Comparison of ENCODE assay signal across 1 cellular context in the genomic region with DNA sequence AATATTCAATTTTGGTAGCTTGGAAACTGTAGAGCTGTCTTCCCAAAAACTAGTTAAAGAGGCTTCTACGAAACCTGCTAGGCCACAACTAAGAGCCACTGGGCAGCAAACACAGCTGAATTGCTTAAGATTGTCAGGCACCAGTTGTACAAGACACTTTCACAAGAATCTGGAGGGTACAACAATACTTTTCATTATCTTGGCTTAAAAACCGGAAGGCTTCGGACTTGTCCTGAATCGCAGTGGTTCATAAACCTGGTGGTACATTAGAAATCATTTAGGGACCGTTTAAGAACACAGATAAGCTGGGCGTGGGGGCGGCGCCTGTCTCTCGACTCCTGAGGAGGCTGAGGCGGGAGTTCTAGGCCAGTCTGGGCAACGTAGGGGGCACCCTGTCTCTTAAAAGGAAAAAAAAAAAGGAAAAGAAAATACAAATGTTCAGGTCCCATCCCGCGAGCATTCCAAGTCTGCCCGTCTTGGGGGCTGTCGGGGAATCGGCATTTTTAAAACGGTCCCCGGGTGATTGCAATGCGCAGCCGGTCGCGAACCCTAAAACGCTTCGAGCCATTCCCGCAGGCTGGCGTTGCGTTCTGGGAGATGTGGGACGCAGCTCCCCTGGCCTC.
TF ChIP-seq lines count a peak whose summit lies in the region.

No MANE protein-coding gene starts in this region.

TF ChIP-seq in K562, 482 proteins besides CTCF, POLR2A, EP300 and RAD21 (continued from another document and continues in another):
- TF ChIP-seq, protein P1, sequence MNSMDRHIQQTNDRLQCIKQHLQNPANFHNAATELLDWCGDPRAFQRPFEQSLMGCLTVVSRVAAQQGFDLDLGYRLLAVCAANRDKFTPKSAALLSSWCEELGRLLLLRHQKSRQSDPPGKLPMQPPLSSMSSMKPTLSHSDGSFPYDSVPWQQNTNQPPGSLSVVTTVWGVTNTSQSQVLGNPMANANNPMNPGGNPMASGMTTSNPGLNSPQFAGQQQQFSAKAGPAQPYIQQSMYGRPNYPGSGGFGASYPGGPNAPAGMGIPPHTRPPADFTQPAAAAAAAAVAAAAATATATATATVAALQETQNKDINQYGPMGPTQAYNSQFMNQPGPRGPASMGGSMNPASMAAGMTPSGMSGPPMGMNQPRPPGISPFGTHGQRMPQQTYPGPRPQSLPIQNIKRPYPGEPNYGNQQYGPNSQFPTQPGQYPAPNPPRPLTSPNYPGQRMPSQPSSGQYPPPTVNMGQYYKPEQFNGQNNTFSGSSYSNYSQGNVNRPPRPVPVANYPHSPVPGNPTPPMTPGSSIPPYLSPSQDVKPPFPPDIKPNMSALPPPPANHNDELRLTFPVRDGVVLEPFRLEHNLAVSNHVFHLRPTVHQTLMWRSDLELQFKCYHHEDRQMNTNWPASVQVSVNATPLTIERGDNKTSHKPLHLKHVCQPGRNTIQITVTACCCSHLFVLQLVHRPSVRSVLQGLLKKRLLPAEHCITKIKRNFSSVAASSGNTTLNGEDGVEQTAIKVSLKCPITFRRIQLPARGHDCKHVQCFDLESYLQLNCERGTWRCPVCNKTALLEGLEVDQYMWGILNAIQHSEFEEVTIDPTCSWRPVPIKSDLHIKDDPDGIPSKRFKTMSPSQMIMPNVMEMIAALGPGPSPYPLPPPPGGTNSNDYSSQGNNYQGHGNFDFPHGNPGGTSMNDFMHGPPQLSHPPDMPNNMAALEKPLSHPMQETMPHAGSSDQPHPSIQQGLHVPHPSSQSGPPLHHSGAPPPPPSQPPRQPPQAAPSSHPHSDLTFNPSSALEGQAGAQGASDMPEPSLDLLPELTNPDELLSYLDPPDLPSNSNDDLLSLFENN (IDR thresholded peaks at IDR 0.05; ENCODE audit: low read depth in 2 of 2, low read length in 2 of 2), result no peak
- TF ChIP-seq TFAM (CRISPR knock-in tag; conservative IDR thresholded peaks at IDR 0.05), result no peak
- no peak for TF ChIP-seq CBX8 (IDR thresholded peaks at IDR 0.05; ENCODE audit: borderline replicate concordance, extremely low read depth, low read depth, low read length, poor library complexity, severe bottlenecking)
- TF ChIP-seq SNIP1 (IDR thresholded peaks at IDR 0.05; ENCODE audit: low read depth), result no peak
- TF ChIP-seq BCOR (IDR thresholded peaks at IDR 0.05), result no peak
- TF ChIP-seq, protein P2, sequence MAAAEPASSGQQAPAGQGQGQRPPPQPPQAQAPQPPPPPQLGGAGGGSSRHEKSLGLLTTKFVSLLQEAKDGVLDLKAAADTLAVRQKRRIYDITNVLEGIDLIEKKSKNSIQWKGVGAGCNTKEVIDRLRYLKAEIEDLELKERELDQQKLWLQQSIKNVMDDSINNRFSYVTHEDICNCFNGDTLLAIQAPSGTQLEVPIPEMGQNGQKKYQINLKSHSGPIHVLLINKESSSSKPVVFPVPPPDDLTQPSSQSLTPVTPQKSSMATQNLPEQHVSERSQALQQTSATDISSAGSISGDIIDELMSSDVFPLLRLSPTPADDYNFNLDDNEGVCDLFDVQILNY (CRISPR knock-in tag; IDR thresholded peaks at IDR 0.05), result no peak
- no peak for TF ChIP-seq STAT5A (IDR thresholded peaks at IDR 0.05; ENCODE audit: borderline replicate concordance, low read length)
- TF ChIP-seq, protein P3, sequence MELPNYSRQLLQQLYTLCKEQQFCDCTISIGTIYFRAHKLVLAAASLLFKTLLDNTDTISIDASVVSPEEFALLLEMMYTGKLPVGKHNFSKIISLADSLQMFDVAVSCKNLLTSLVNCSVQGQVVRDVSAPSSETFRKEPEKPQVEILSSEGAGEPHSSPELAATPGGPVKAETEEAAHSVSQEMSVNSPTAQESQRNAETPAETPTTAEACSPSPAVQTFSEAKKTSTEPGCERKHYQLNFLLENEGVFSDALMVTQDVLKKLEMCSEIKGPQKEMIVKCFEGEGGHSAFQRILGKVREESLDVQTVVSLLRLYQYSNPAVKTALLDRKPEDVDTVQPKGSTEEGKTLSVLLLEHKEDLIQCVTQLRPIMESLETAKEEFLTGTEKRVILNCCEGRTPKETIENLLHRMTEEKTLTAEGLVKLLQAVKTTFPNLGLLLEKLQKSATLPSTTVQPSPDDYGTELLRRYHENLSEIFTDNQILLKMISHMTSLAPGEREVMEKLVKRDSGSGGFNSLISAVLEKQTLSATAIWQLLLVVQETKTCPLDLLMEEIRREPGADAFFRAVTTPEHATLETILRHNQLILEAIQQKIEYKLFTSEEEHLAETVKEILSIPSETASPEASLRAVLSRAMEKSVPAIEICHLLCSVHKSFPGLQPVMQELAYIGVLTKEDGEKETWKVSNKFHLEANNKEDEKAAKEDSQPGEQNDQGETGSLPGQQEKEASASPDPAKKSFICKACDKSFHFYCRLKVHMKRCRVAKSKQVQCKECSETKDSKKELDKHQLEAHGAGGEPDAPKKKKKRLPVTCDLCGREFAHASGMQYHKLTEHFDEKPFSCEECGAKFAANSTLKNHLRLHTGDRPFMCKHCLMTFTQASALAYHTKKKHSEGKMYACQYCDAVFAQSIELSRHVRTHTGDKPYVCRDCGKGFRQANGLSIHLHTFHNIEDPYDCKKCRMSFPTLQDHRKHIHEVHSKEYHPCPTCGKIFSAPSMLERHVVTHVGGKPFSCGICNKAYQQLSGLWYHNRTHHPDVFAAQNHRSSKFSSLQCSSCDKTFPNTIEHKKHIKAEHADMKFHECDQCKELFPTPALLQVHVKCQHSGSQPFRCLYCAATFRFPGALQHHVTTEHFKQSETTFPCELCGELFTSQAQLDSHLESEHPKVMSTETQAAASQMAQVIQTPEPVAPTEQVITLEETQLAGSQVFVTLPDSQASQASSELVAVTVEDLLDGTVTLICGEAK (IDR thresholded peaks at IDR 0.05), result no peak
- TF ChIP-seq, protein P3 (CRISPR knock-in tag; IDR thresholded peaks at IDR 0.05), result no peak
- no peak for TF ChIP-seq ZNF431 (CRISPR knock-in tag; IDR thresholded peaks at IDR 0.05)
- TF ChIP-seq, protein P4, sequence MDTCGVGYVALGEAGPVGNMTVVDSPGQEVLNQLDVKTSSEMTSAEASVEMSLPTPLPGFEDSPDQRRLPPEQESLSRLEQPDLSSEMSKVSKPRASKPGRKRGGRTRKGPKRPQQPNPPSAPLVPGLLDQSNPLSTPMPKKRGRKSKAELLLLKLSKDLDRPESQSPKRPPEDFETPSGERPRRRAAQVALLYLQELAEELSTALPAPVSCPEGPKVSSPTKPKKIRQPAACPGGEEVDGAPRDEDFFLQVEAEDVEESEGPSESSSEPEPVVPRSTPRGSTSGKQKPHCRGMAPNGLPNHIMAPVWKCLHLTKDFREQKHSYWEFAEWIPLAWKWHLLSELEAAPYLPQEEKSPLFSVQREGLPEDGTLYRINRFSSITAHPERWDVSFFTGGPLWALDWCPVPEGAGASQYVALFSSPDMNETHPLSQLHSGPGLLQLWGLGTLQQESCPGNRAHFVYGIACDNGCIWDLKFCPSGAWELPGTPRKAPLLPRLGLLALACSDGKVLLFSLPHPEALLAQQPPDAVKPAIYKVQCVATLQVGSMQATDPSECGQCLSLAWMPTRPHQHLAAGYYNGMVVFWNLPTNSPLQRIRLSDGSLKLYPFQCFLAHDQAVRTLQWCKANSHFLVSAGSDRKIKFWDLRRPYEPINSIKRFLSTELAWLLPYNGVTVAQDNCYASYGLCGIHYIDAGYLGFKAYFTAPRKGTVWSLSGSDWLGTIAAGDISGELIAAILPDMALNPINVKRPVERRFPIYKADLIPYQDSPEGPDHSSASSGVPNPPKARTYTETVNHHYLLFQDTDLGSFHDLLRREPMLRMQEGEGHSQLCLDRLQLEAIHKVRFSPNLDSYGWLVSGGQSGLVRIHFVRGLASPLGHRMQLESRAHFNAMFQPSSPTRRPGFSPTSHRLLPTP (IDR thresholded peaks at IDR 0.05; ENCODE audit: borderline replicate concordance, extremely low read depth, insufficient read length), result peak; percentile 25
- no peak for TF ChIP-seq TAF9B (IDR thresholded peaks at IDR 0.05; ENCODE audit: partially characterized antibody)
- TF ChIP-seq PHB2 (IDR thresholded peaks at IDR 0.05; ENCODE audit: low read depth), result no peak
- TF ChIP-seq, protein P5, sequence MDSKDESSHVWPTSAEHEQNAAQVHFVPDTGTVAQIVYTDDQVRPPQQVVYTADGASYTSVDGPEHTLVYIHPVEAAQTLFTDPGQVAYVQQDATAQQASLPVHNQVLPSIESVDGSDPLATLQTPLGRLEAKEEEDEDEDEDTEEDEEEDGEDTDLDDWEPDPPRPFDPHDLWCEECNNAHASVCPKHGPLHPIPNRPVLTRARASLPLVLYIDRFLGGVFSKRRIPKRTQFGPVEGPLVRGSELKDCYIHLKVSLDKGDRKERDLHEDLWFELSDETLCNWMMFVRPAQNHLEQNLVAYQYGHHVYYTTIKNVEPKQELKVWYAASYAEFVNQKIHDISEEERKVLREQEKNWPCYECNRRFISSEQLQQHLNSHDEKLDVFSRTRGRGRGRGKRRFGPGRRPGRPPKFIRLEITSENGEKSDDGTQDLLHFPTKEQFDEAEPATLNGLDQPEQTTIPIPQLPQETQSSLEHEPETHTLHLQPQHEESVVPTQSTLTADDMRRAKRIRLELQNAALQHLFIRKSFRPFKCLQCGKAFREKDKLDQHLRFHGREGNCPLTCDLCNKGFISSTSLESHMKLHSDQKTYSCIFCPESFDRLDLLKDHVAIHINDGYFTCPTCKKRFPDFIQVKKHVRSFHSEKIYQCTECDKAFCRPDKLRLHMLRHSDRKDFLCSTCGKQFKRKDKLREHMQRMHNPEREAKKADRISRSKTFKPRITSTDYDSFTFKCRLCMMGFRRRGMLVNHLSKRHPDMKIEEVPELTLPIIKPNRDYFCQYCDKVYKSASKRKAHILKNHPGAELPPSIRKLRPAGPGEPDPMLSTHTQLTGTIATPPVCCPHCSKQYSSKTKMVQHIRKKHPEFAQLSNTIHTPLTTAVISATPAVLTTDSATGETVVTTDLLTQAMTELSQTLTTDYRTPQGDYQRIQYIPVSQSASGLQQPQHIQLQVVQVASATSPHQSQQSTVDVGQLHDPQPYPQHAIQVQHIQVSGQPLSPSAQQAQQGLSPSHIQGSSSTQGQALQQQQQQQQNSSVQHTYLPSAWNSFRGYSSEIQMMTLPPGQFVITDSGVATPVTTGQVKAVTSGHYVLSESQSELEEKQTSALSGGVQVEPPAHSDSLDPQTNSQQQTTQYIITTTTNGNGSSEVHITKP (IDR thresholded peaks at IDR 0.05; ENCODE audit: partially characterized antibody), result no peak
- no peak for TF ChIP-seq KHSRP (IDR thresholded peaks at IDR 0.05)
- TF ChIP-seq NR2C1 (IDR thresholded peaks at IDR 0.05), result no peak
- no peak for TF ChIP-seq NR2C1 (tag; IDR thresholded peaks at IDR 0.05)
- TF ChIP-seq ZBTB7A (IDR thresholded peaks at IDR 0.05; ENCODE audit: borderline replicate concordance, control insufficient read depth, low read depth, low read length), result no peak
- TF ChIP-seq CBX5 (IDR thresholded peaks at IDR 0.05; ENCODE audit: borderline replicate concordance, low read depth), result no peak
- TF ChIP-seq BRD9 (IDR thresholded peaks at IDR 0.05; ENCODE audit: low read depth, partially characterized antibody), result no peak
- TF ChIP-seq TGIF2 (CRISPR knock-in tag; IDR thresholded peaks at IDR 0.05), result no peak
- TF ChIP-seq, protein P6, sequence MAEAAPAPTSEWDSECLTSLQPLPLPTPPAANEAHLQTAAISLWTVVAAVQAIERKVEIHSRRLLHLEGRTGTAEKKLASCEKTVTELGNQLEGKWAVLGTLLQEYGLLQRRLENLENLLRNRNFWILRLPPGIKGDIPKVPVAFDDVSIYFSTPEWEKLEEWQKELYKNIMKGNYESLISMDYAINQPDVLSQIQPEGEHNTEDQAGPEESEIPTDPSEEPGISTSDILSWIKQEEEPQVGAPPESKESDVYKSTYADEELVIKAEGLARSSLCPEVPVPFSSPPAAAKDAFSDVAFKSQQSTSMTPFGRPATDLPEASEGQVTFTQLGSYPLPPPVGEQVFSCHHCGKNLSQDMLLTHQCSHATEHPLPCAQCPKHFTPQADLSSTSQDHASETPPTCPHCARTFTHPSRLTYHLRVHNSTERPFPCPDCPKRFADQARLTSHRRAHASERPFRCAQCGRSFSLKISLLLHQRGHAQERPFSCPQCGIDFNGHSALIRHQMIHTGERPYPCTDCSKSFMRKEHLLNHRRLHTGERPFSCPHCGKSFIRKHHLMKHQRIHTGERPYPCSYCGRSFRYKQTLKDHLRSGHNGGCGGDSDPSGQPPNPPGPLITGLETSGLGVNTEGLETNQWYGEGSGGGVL (CRISPR knock-in tag; IDR thresholded peaks at IDR 0.05), result no peak
- TF ChIP-seq DNMT1 (IDR thresholded peaks at IDR 0.05), result no peak
- no peak; a peak in 1 of 4 replicates for TF ChIP-seq KDM1A (IDR thresholded peaks at IDR 0.05)
- no peak for TF ChIP-seq ZFP1 (CRISPR knock-in tag; IDR thresholded peaks at IDR 0.05)
- no peak for TF ChIP-seq FOXA3 (CRISPR knock-in tag; conservative IDR thresholded peaks at IDR 0.05 in 1 of 2, IDR thresholded peaks at IDR 0.05 in 1 of 2)
- peak in 1 of 2 experiments; percentile 23; a peak in 1 of 4 replicates for TF ChIP-seq TBL1XR1 (IDR thresholded peaks at IDR 0.05; ENCODE audit: low read length in 2 of 2)
- TF ChIP-seq ATF1 (CRISPR knock-in tag; IDR thresholded peaks at IDR 0.05), result no peak
- TF ChIP-seq ATF1 (tag; IDR thresholded peaks at IDR 0.05), result no peak
- no peak for TF ChIP-seq KLF1 (tag; IDR thresholded peaks at IDR 0.05)
- no peak for TF ChIP-seq POLR2H (tag; IDR thresholded peaks at IDR 0.05; ENCODE audit: low read depth)
- TF ChIP-seq EZH2 (IDR thresholded peaks at IDR 0.05; ENCODE audit: borderline replicate concordance, low read depth, low read length), result no peak
- TF ChIP-seq, protein P7, sequence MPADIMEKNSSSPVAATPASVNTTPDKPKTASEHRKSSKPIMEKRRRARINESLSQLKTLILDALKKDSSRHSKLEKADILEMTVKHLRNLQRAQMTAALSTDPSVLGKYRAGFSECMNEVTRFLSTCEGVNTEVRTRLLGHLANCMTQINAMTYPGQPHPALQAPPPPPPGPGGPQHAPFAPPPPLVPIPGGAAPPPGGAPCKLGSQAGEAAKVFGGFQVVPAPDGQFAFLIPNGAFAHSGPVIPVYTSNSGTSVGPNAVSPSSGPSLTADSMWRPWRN (IDR thresholded peaks at IDR 0.05; ENCODE audit: low read depth), result no peak
